9 cellular contexts compared by ENCODE assay signal in the genomic region with DNA sequence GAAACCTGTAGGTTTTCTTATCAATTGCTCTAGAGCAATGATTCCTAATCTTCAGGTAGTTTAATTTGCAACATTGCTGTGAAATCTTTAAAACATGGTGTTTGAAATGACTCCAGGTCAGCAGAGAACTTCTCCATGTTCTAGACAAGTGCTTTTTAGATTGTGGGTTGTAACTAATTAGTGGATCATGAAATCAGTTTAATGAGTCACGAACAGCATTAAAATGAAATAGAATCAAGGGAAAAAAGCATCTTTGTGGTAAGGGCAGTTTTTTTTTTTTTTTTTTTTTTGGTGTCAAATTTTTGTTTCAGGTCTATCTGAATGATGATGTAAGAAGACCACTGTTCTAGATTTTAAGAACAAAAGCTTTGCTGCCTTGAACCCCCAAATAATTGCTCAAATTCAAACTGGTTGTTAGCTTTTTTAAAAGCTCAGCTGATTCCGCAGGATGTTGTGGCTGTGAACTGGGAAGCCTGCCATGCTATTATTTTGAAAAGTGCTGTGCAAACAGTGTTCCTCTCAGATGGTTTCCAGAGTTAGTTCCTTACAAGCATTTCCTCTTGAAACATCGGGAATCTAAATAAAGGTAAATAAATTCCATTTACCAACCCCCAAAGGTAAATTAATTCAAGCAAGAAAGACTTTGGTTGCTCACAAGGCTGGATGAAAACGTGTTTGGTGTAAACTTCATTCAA. TPM values are rescaled to one million over a fixed set of nuclear protein-coding genes. Genes with fewer than 3 reads are reported as not detected.
DNase-seq lines count a peak whose midpoint lies in the region; ATAC-seq and TF ChIP-seq lines count a peak whose summit lies in the region.
"Had no signal": no experiment of that assay in that cellular context is flagged by ENCODE, and none has a peak within 500 bp of the region (broad histone marks: within the 10 kb centered on the region; RNA-seq: fewer than 3 reads in every experiment).

No MANE protein-coding gene starts in this region.

- H3K27me3 ChIP-seq in CD8-positive, alpha-beta memory T cell (ENCODE audit: insufficient read depth, low read length, poor library complexity, severe bottlenecking), result no peaks in the 10 kb centered on the region
- no peaks in the 10 kb centered on the region for H3K27me3 ChIP-seq in dorsolateral prefrontal cortex
- no peaks in the 10 kb centered on the region for H3K27me3 ChIP-seq in mucosa of stomach (ENCODE audit: control insufficient read depth, insufficient read depth, low read length)

- H3K27ac Mint-ChIP-seq in CD8-positive, alpha-beta memory T cell, result no peak overlapping the region

- CTCF ChIA-PET in CD8-positive, alpha-beta memory T cell (lab: Charles Lee), result no interaction called here

- H3K36me3 Mint-ChIP-seq in CD8-positive, alpha-beta memory T cell, result no peaks in the 10 kb centered on the region

- H3K9ac ChIP-seq in mucosa of stomach (ENCODE audit: low read length), result peak overlapping the region; percentile 43

- H3K9me3 ChIP-seq in CD8-positive, alpha-beta memory T cell (ENCODE audit: low read length), result no peaks in the 10 kb centered on the region
- no peaks in the 10 kb centered on the region for H3K9me3 ChIP-seq in mucosa of stomach (ENCODE audit: control insufficient read depth, low read length)

- no peak for ATAC-seq in GM18520 (IDR thresholded peaks at IDR 0.05; ENCODE audit: unreplicated experiment)

- no peaks in the 10 kb centered on the region for H3K4me1 Mint-ChIP-seq in CD8-positive, alpha-beta memory T cell

- no peaks in the 10 kb centered on the region for H3K36me3 ChIP-seq in CD8-positive, alpha-beta memory T cell (ENCODE audit: insufficient read depth, low read length)
- no peaks in the 10 kb centered on the region for H3K36me3 ChIP-seq in mucosa of stomach (ENCODE audit: control insufficient read depth, insufficient read depth, low read length)

- peaks cover 0 to 11% (median 6%) of the 10 kb centered on the region in 5 donors for H3K9me3 Mint-ChIP-seq in CD8-positive, alpha-beta memory T cell

- POLR2A ChIA-PET in CD8-positive, alpha-beta memory T cell (lab: Charles Lee), result no interaction called here

- no peaks in the 10 kb centered on the region for H3K4me1 ChIP-seq in CD8-positive, alpha-beta memory T cell (ENCODE audit: insufficient read depth, low read length)
- H3K4me1 ChIP-seq in mucosa of stomach (ENCODE audit: control insufficient read depth, insufficient read depth, low read length), result peaks cover 32% of the 10 kb centered on the region

- H3K4me3 Mint-ChIP-seq in CD8-positive, alpha-beta memory T cell, result no peak overlapping the region

- no peak for DNase-seq in CD8-positive, alpha-beta memory T cell
- DNase-seq in NCI-H2196 (lab: John Stamatoyannopoulos, UW; ENCODE audit: unreplicated experiment), result peak; percentile 72
- no peak for DNase-seq in dorsolateral prefrontal cortex
- DNase-seq in middle frontal gyrus (ENCODE audit: extremely low spot score, low spot score), result no peak
- DNase-seq in activated naive CD4-positive, alpha-beta T cell treated with anti-CD3 and anti-CD28 coated beads, Interleukin-2, amount 50 U/mL, for 16 hours, result no peak
- DNase-seq in activated CD4-positive, alpha-beta T cell treated with anti-CD3 and anti-CD28 coated beads for 4 hours, result no peak

- peak overlapping the region; percentile 29 for H3K27ac ChIP-seq in CD8-positive, alpha-beta memory T cell (ENCODE audit: low read depth, low read length)
- H3K27ac ChIP-seq in dorsolateral prefrontal cortex, result peak overlapping the region; percentile 15 to 95 (median 85)

- no peak overlapping the region for H3K4me3 ChIP-seq in CD8-positive, alpha-beta memory T cell (ENCODE audit: low read length)
- H3K4me3 ChIP-seq in dorsolateral prefrontal cortex (peak overlapping the region in 47 of 59 donors; percentile 0 to 48 (median 16)), mucosa of stomach (ENCODE audit: low read length) (no peak overlapping the region)
- H3K4me3 ChIP-seq: GM12878 had no signal

- intact Hi-C loops in dorsolateral prefrontal cortex (cut with DNase I), result loop anchor here (5.0 kb wide), 2 partner anchors 68 to 73 kb away; no protein-coding TSS in a partner anchor

- H3K27me3 Mint-ChIP-seq in CD8-positive, alpha-beta memory T cell, result peaks cover 3 to 13% of the 10 kb centered on the region in 2 donors

- no peak for TF ChIP-seq CTCF in dorsolateral prefrontal cortex (IDR thresholded peaks at IDR 0.05 in 54 of 56, conservative IDR thresholded peaks at IDR 0.05 in 2 of 56; ENCODE audit: low read depth in 1 of 56, partially characterized antibody in 56 of 56)

RNA-seq across cellular contexts. Expression of a gene that starts 13.1 kb away (rescaled TPM):
- total RNA-seq in CD8-positive, alpha-beta memory T cell, result 1 to 10 TPM in 1 of 2 experiments, under 1 TPM in 1; 0.74 to 1.2 TPM
- not detected for polyA plus RNA-seq in CD8-positive, alpha-beta memory T cell
- total RNA-seq in dorsolateral prefrontal cortex, result 100 to 1,000 TPM in 29 of 120 experiments, 10 to 100 TPM in 91; 11.8 to 278 (median 65.1) TPM

Comparison
In these comparisons a context has a peak if more than half of its experiments do, and no peak if none do; other contexts are left out.
1. H3K4me3 ChIP-seq: peak in dorsolateral prefrontal cortex (47 of 59); none in CD8-positive, alpha-beta memory T cell (single experiment) and mucosa of stomach (single experiment).
2. RNA of a gene that starts 13.1 kb away (total RNA-seq): 11.8 to 278 TPM in dorsolateral prefrontal cortex; 0.74 to 1.2 TPM in CD8-positive, alpha-beta memory T cell; every median in the first group is over 4 times any median in the second.